Comparison of ENCODE assay signal across 5 cellular contexts in genomic region chr17:28327031-28327607, GRCh38.
DNase-seq lines count a peak whose midpoint lies in the region; ATAC-seq lines count a peak whose summit lies in the region.
"Had no signal": no experiment of that assay in that cellular context is flagged by ENCODE, and none has a peak within 500 bp of the region (broad histone marks: within the 10 kb centered on the region; RNA-seq: fewer than 3 reads in every experiment).

No MANE protein-coding gene starts in this region.

- ATAC-seq in HG03280 (IDR thresholded peaks at IDR 0.05; ENCODE audit: unreplicated experiment): peak; percentile 71

- DNase-seq in D341Med (ENCODE audit: low spot score): peak; percentile 14
- no peak for DNase-seq in NOMO-1 (lab: John Stamatoyannopoulos, UW; ENCODE audit: unreplicated experiment in 2 of 2)
- DNase-seq in NCI-H1436 (lab: John Stamatoyannopoulos, UW): no peak
- DNase-seq: naive B cell had no signal
